In genomic region chr10:114188001-114188400, GRCh38 we compare ENCODE assay signal across 1 cellular context.
TF ChIP-seq lines count a peak whose summit lies in the region.

No MANE protein-coding gene starts in this region.

TF ChIP-seq in GM12878, 131 proteins besides CTCF, POLR2A, EP300 and RAD21:
- TF ChIP-seq RB1 (IDR thresholded peaks at IDR 0.05; ENCODE audit: borderline replicate concordance), result no peak
- no peak for TF ChIP-seq SMAD5 (IDR thresholded peaks at IDR 0.05; ENCODE audit: low read depth)
- TF ChIP-seq RUNX3 (IDR thresholded peaks at IDR 0.05; ENCODE audit: low read length), result peak; percentile 67
- TF ChIP-seq MTA2 (IDR thresholded peaks at IDR 0.05; ENCODE audit: low read depth), result no peak
- no peak for TF ChIP-seq NFIC (IDR thresholded peaks at IDR 0.05; ENCODE audit: low read depth, low read length)
- TF ChIP-seq ETV6 (conservative IDR thresholded peaks at IDR 0.05 in 1 of 2, IDR thresholded peaks at IDR 0.05 in 1 of 2; ENCODE audit: borderline replicate concordance in 1 of 2, low read depth in 1 of 2), result no peak
- TF ChIP-seq ESRRA (IDR thresholded peaks at IDR 0.05; ENCODE audit: low read length), result no peak
- no peak for TF ChIP-seq SUZ12 (IDR thresholded peaks at IDR 0.05; ENCODE audit: unreplicated experiment)
- TF ChIP-seq BHLHE40 (IDR thresholded peaks at IDR 0.05; ENCODE audit: borderline replicate concordance in 1 of 2, low read depth in 2 of 2, low read length in 1 of 2), result peak; percentile 40 to 63; a peak in 2 of 4 replicates
- TF ChIP-seq ZBTB4 (CRISPR knock-in tag; IDR thresholded peaks at IDR 0.05), result no peak
- no peak for TF ChIP-seq IRF5 (IDR thresholded peaks at IDR 0.05; ENCODE audit: borderline replicate concordance)
- TF ChIP-seq, protein P1, sequence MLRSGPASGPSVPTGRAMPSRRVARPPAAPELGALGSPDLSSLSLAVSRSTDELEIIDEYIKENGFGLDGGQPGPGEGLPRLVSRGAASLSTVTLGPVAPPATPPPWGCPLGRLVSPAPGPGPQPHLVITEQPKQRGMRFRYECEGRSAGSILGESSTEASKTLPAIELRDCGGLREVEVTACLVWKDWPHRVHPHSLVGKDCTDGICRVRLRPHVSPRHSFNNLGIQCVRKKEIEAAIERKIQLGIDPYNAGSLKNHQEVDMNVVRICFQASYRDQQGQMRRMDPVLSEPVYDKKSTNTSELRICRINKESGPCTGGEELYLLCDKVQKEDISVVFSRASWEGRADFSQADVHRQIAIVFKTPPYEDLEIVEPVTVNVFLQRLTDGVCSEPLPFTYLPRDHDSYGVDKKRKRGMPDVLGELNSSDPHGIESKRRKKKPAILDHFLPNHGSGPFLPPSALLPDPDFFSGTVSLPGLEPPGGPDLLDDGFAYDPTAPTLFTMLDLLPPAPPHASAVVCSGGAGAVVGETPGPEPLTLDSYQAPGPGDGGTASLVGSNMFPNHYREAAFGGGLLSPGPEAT (IDR thresholded peaks at IDR 0.05; ENCODE audit: low read depth), result no peak
- 0 out of 2 replicates have a peak, but pooled peaks have one; percentile 13 for TF ChIP-seq SPI1 (IDR thresholded peaks at IDR 0.05; ENCODE audit: borderline replicate concordance, insufficient read depth, low read depth, low read length)
- TF ChIP-seq REST (IDR thresholded peaks at IDR 0.05; ENCODE audit: low read depth, low read length), result no peak
- no peak for TF ChIP-seq WRNIP1 (IDR thresholded peaks at IDR 0.05; ENCODE audit: borderline replicate concordance, low read depth, low read length)
TF ChIP-seq in GM12878: peak in this region for 3.
